Comparison of ENCODE assay signal across 25 cellular contexts in the genomic region with DNA sequence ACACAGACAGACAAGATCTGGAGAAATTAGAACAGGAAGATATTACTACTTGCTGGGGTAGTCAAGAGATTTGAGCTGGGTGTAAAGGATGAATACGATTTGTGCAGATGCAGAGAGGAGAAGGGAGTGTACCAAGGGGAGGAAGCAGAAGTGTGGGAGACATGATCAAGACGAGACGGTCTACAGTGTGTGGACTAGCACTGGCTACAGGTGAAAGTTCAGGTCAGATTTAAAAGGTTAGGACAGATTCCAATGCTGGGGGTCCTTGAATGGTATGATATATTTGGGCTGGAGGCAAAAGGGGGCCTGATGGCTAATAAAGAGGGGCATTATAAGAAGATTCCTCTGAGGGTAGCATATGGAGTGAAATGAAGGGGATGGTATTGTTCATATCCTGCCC. TPM values are rescaled to one million over a fixed set of nuclear protein-coding genes. Genes with fewer than 3 reads are reported as not detected.
"Had no signal": no experiment of that assay in that cellular context is flagged by ENCODE, and none has a peak within 500 bp of the region (broad histone marks: within the 10 kb centered on the region; RNA-seq: fewer than 3 reads in every experiment).

No MANE protein-coding gene starts in this region.

- FAIRE-seq: TTC549 had no signal

- H3K27me3 Mint-ChIP-seq: activated naive CD8-positive, alpha-beta T cell treated with anti-CD3 and anti-CD28 coated beads for 36 hours had no signal

- H3K4me3 Mint-ChIP-seq: activated CD4-positive, alpha-beta memory T cell treated with anti-CD3 and anti-CD28 coated beads for 36 hours; activated CD4-positive, alpha-beta T cell treated with anti-CD3 and anti-CD28 coated beads, Interleukin-2, amount 10 ng/mL, durations not matched to agents 7 days and 5 days; activated naive CD4-positive, alpha-beta T cell treated with anti-CD3 and anti-CD28 coated beads for 36 hours; activated naive CD8-positive, alpha-beta T cell treated with anti-CD3 and anti-CD28 coated beads for 36 hours; activated T-helper 17 cell treated with anti-CD3 and anti-CD28 coated beads, Interleukin-2, amount 50 U/mL, for 72 hours; T-cell had no signal

- DNase-seq: activated CD4-positive, alpha-beta memory T cell treated with anti-CD3 and anti-CD28 coated beads for 36 hours; activated CD4-positive, alpha-beta T cell treated with anti-CD3 and anti-CD28 coated beads, Interleukin-2, amount 10 ng/mL, durations not matched to agents 7 days and 5 days; activated CD4-positive, CD25-positive, alpha-beta regulatory T cell; activated gamma-delta T cell; activated naive CD4-positive, alpha-beta T cell treated with anti-CD3 and anti-CD28 coated beads for 36 hours; activated naive CD8-positive, alpha-beta T cell treated with anti-CD3 and anti-CD28 coated beads for 36 hours; activated T-cell treated with anti-CD3 and anti-CD28 coated beads for 4 hours; activated T-cell treated with anti-CD3 and anti-CD28 coated beads, Interleukin-2, amount 50 U/mL, for 48 hours; caudate nucleus; MG63; MV-4-11; NCI-H1092 treated with DMSO at 0.1 percent for 48 hours; NCI-H1417 treated with DMSO at 0.1 percent for 48 hours; NCI-H187; NCI-H2081 treated with DMSO at 0.1 percent for 48 hours; NCI-H446; NCI-H524; Peyer's patch; SIG-M5; T-cell; T-helper 2 cell; T1000 had no signal

- H3K36me3 Mint-ChIP-seq: activated CD4-positive, alpha-beta memory T cell treated with anti-CD3 and anti-CD28 coated beads for 36 hours; activated naive CD8-positive, alpha-beta T cell treated with anti-CD3 and anti-CD28 coated beads for 36 hours; T-cell had no signal

- H3K4me1 Mint-ChIP-seq: activated CD4-positive, alpha-beta T cell treated with anti-CD3 and anti-CD28 coated beads, Interleukin-2, amount 10 ng/mL, durations not matched to agents 7 days and 5 days; activated naive CD8-positive, alpha-beta T cell treated with anti-CD3 and anti-CD28 coated beads for 36 hours; activated T-helper 17 cell treated with anti-CD3 and anti-CD28 coated beads, Interleukin-2, amount 50 U/mL, for 72 hours; T-cell had no signal

- H3K27ac Mint-ChIP-seq: activated CD4-positive, alpha-beta memory T cell treated with anti-CD3 and anti-CD28 coated beads for 36 hours; activated CD4-positive, alpha-beta T cell treated with anti-CD3 and anti-CD28 coated beads, Interleukin-2, amount 10 ng/mL, durations not matched to agents 7 days and 5 days; activated naive CD4-positive, alpha-beta T cell treated with anti-CD3 and anti-CD28 coated beads for 36 hours; activated naive CD8-positive, alpha-beta T cell treated with anti-CD3 and anti-CD28 coated beads for 36 hours; activated T-helper 17 cell treated with anti-CD3 and anti-CD28 coated beads, Interleukin-2, amount 50 U/mL, for 72 hours; T-cell had no signal

- H3K9me3 Mint-ChIP-seq: activated CD4-positive, alpha-beta memory T cell treated with anti-CD3 and anti-CD28 coated beads for 36 hours; activated CD4-positive, alpha-beta T cell treated with anti-CD3 and anti-CD28 coated beads, Interleukin-2, amount 10 ng/mL, durations not matched to agents 7 days and 5 days; activated naive CD4-positive, alpha-beta T cell treated with anti-CD3 and anti-CD28 coated beads for 36 hours; activated naive CD8-positive, alpha-beta T cell treated with anti-CD3 and anti-CD28 coated beads for 36 hours; activated T-helper 17 cell treated with anti-CD3 and anti-CD28 coated beads, Interleukin-2, amount 50 U/mL, for 72 hours; T-cell had no signal

RNA-seq across cellular contexts. Expression of gene LDHAL6B, which starts 12.1 kb away (rescaled TPM):
- total RNA-seq: activated CD4-positive, alpha-beta memory T cell treated with anti-CD3 and anti-CD28 coated beads for 36 hours; activated CD4-positive, alpha-beta T cell treated with anti-CD3 and anti-CD28 coated beads, Interleukin-2, amount 10 ng/mL, durations not matched to agents 7 days and 5 days; activated CD8-positive, alpha-beta memory T cell treated with anti-CD3 and anti-CD28 coated beads for 36 hours; activated naive CD4-positive, alpha-beta T cell treated with anti-CD3 and anti-CD28 coated beads for 36 hours; activated naive CD8-positive, alpha-beta T cell treated with anti-CD3 and anti-CD28 coated beads for 36 hours; activated T-helper 17 cell treated with anti-CD3 and anti-CD28 coated beads, Interleukin-2, amount 50 U/mL, for 72 hours; Peyer's patch; T-cell had no signal
